In genomic region chr19:54133312-54133956, GRCh38 we compare ENCODE assay signal across 12 cellular contexts. TPM values are rescaled to one million over a fixed set of nuclear protein-coding genes. Genes with fewer than 3 reads are reported as not detected.
A peak's percentile ranks its signal among the peaks of the same experiment; 100 is the strongest.
DNase-seq lines count a peak whose midpoint lies in the region; ATAC-seq, FAIRE-seq and TF ChIP-seq lines count a peak whose summit lies in the region.
"Had no signal": no experiment of that assay in that cellular context is flagged by ENCODE, and none has a peak within 500 bp of the region (broad histone marks: within the 10 kb centered on the region; RNA-seq: fewer than 3 reads in every experiment).

No MANE protein-coding gene starts in this region.

- H2AFZ ChIP-seq in smooth muscle cell (ENCODE audit: low read depth): no peak overlapping the region

- CTCF ChIA-PET in activated CD8-positive, alpha-beta T cell treated with anti-CD3 and anti-CD28 coated beads, Interleukin-2, amount 10 ng/mL, durations not matched to agents 7 days and 5 days (lab: Charles Lee): no interaction called here
- CTCF ChIA-PET in activated CD8-positive, alpha-beta T cell treated with anti-CD3 and anti-CD28 coated beads for 36 hours (lab: Charles Lee): no interaction called here

- no peak overlapping the region for H3K4me2 ChIP-seq in smooth muscle cell
- H3K4me2 ChIP-seq: BLaER1 treated with 17β-estradiol and CSF1 and Interleukin-3, amounts not matched to agents 10 nM and 100 nM had no signal

- 98% methylated on average over 8 of the region's 10 CpGs for WGBS in smooth muscle cell (ENCODE audit: low lambda C conversion rate)
- 78 to 82% (median 80%) methylated on average over 10 of the region's 10 CpGs for WGBS in small intestine, 3 donors

- no peaks in the 10 kb centered on the region for H3K27me3 Mint-ChIP-seq in activated CD8-positive, alpha-beta T cell treated with anti-CD3 and anti-CD28 coated beads, Interleukin-2, amount 10 ng/mL, durations not matched to agents 7 days and 5 days (ENCODE audit: low read depth)
- no peaks in the 10 kb centered on the region for H3K27me3 Mint-ChIP-seq in activated CD8-positive, alpha-beta T cell treated with anti-CD3 and anti-CD28 coated beads for 36 hours
- H3K27me3 Mint-ChIP-seq in glutamatergic neuron (ENCODE audit: unreplicated experiment): peaks cover 10% of the 10 kb centered on the region

- H3K9me3 Mint-ChIP-seq in activated CD8-positive, alpha-beta T cell treated with anti-CD3 and anti-CD28 coated beads, Interleukin-2, amount 10 ng/mL, durations not matched to agents 7 days and 5 days (ENCODE audit: insufficient read depth): no peaks in the 10 kb centered on the region
- no peaks in the 10 kb centered on the region for H3K9me3 Mint-ChIP-seq in activated CD8-positive, alpha-beta T cell treated with anti-CD3 and anti-CD28 coated beads for 36 hours
- H3K9me3 Mint-ChIP-seq in glutamatergic neuron (ENCODE audit: unreplicated experiment): peaks cover 7% of the 10 kb centered on the region
- H3K9me3 Mint-ChIP-seq: nephron had no signal

- POLR2A ChIA-PET in activated CD8-positive, alpha-beta T cell treated with anti-CD3 and anti-CD28 coated beads, Interleukin-2, amount 10 ng/mL, durations not matched to agents 7 days and 5 days (lab: Charles Lee): no interaction called here
- POLR2A ChIA-PET in activated CD8-positive, alpha-beta T cell treated with anti-CD3 and anti-CD28 coated beads for 36 hours (lab: Charles Lee): interaction anchor here (0.5 to 1.7 kb wide), 3 partner anchors 14 to 25 kb away, joined by 3 to 7 read pairs (median 3); partner anchors contain the start of genes PRPF31 and TFPT

- peak; percentile 41 for DNase-seq in activated CD8-positive, alpha-beta T cell treated with anti-CD3 and anti-CD28 coated beads, Interleukin-2, amount 10 ng/mL, durations not matched to agents 7 days and 5 days
- DNase-seq in activated CD8-positive, alpha-beta T cell treated with anti-CD3 and anti-CD28 coated beads for 36 hours: no peak
- peak; percentile 64 for DNase-seq in NCI-H510A treated with DMSO at 0.1 percent for 48 hours (lab: John Stamatoyannopoulos, UW)
- peak; percentile 92 for DNase-seq in ecto neural progenitor cell (ENCODE audit: low spot score)
- peak; percentile 60 for DNase-seq in smooth muscle cell (lab: John Stamatoyannopoulos, UW; ENCODE audit: unreplicated experiment)
- no peak for DNase-seq in HTR-8/SVneo (ENCODE audit: insufficient read length, low spot score)
- no peak for DNase-seq in small intestine
- no peak for DNase-seq in glutamatergic neuron
- DNase-seq: activated CD8-positive, alpha-beta memory T cell treated with anti-CD3 and anti-CD28 coated beads for 24 hours; hippocampal formation had no signal

- peaks cover 19% of the 10 kb centered on the region for H3K4me1 Mint-ChIP-seq in activated CD8-positive, alpha-beta T cell treated with anti-CD3 and anti-CD28 coated beads, Interleukin-2, amount 10 ng/mL, durations not matched to agents 7 days and 5 days (ENCODE audit: low read depth)
- peaks cover 17% of the 10 kb centered on the region for H3K4me1 Mint-ChIP-seq in activated CD8-positive, alpha-beta T cell treated with anti-CD3 and anti-CD28 coated beads for 36 hours (ENCODE audit: low read depth)
- peaks cover 3% of the 10 kb centered on the region for H3K4me1 Mint-ChIP-seq in glutamatergic neuron (ENCODE audit: low read depth, unreplicated experiment)

- no peak for ATAC-seq in activated CD8-positive, alpha-beta T cell treated with anti-CD3 and anti-CD28 coated beads, Interleukin-2, amount 10 ng/mL, durations not matched to agents 7 days and 5 days
- no peak for ATAC-seq in activated CD8-positive, alpha-beta T cell treated with anti-CD3 and anti-CD28 coated beads for 36 hours

- H3K27ac ChIP-seq in smooth muscle cell (ENCODE audit: low read depth) (no peak overlapping the region), small intestine (ENCODE audit: low read depth in 1 of 2, low read length in 1 of 2) (no peak overlapping the region)
- H3K27ac ChIP-seq: BLaER1 treated with 17β-estradiol and CSF1 and Interleukin-3, amounts not matched to agents 10 nM and 100 nM had no signal

- TF ChIP-seq CTCF in activated CD8-positive, alpha-beta T cell treated with anti-CD3 and anti-CD28 coated beads for 36 hours (IDR thresholded peaks at IDR 0.05): no peak
- no peak for TF ChIP-seq CTCF in smooth muscle cell (IDR thresholded peaks at IDR 0.05; ENCODE audit: borderline replicate concordance, insufficient read depth, poor library complexity, severe bottlenecking)
- TF ChIP-seq CTCF in glutamatergic neuron (IDR thresholded peaks at IDR 0.05; ENCODE audit: partially characterized antibody, unreplicated experiment): no peak

- H4K20me1 ChIP-seq in smooth muscle cell (ENCODE audit: low read depth): peaks cover 5% of the 10 kb centered on the region

- H3K9ac ChIP-seq in smooth muscle cell (ENCODE audit: low read depth): no peak overlapping the region
- H3K9ac ChIP-seq: BLaER1 treated with 17β-estradiol and CSF1 and Interleukin-3, amounts not matched to agents 10 nM and 100 nM had no signal

- no peak overlapping the region for H3K4me3 ChIP-seq in smooth muscle cell
- H3K4me3 ChIP-seq in small intestine (ENCODE audit: low read depth in 1 of 2, low read length in 2 of 2): no peak overlapping the region
- H3K4me3 ChIP-seq: BLaER1 treated with 17β-estradiol and CSF1 and Interleukin-3, amounts not matched to agents 10 nM and 100 nM had no signal

- no peak for FAIRE-seq in HTR-8/SVneo (lab: Jason Lieb, UNC)
- no peak for FAIRE-seq in small intestine (lab: Jason Lieb, UNC)

- H3K27me3 ChIP-seq in smooth muscle cell (ENCODE audit: low read depth) (no peaks in the 10 kb centered on the region), small intestine (ENCODE audit: control insufficient read depth in 2 of 2, insufficient read depth in 2 of 2, low read length in 2 of 2) (no peaks in the 10 kb centered on the region)
- H3K27me3 ChIP-seq: BLaER1 treated with 17β-estradiol and CSF1 and Interleukin-3, amounts not matched to agents 10 nM and 100 nM had no signal

- H3K4me1 ChIP-seq in smooth muscle cell (ENCODE audit: low read depth) (no peaks in the 10 kb centered on the region), small intestine (ENCODE audit: control insufficient read depth in 2 of 2, insufficient read depth in 1 of 2, low read depth in 1 of 2, low read length in 1 of 2) (no peaks in the 10 kb centered on the region)

- H3K36me3 ChIP-seq in smooth muscle cell (ENCODE audit: low read depth): no peaks in the 10 kb centered on the region
- H3K36me3 ChIP-seq in small intestine (ENCODE audit: control insufficient read depth in 2 of 2, insufficient read depth in 2 of 2, low read length in 2 of 2): peaks cover 4 to 8% of the 10 kb centered on the region in 2 donors

- no peak overlapping the region for H3K27ac Mint-ChIP-seq in activated CD8-positive, alpha-beta T cell treated with anti-CD3 and anti-CD28 coated beads, Interleukin-2, amount 10 ng/mL, durations not matched to agents 7 days and 5 days
- H3K27ac Mint-ChIP-seq in activated CD8-positive, alpha-beta T cell treated with anti-CD3 and anti-CD28 coated beads for 36 hours: no peak overlapping the region
- H3K27ac Mint-ChIP-seq in glutamatergic neuron (ENCODE audit: unreplicated experiment): no peak overlapping the region
- H3K27ac Mint-ChIP-seq: nephron had no signal

- H3K4me3 Mint-ChIP-seq in activated CD8-positive, alpha-beta T cell treated with anti-CD3 and anti-CD28 coated beads, Interleukin-2, amount 10 ng/mL, durations not matched to agents 7 days and 5 days: no peak overlapping the region
- no peak overlapping the region for H3K4me3 Mint-ChIP-seq in activated CD8-positive, alpha-beta T cell treated with anti-CD3 and anti-CD28 coated beads for 36 hours
- H3K4me3 Mint-ChIP-seq in glutamatergic neuron (ENCODE audit: unreplicated experiment): no peak overlapping the region
- H3K4me3 Mint-ChIP-seq: nephron had no signal

- intact Hi-C loops in activated CD8-positive, alpha-beta T cell treated with anti-CD3 and anti-CD28 coated beads for 36 hours (cut with micrococcal nuclease): no loop called here

- peaks cover 14% of the 10 kb centered on the region for H3K36me3 Mint-ChIP-seq in activated CD8-positive, alpha-beta T cell treated with anti-CD3 and anti-CD28 coated beads, Interleukin-2, amount 10 ng/mL, durations not matched to agents 7 days and 5 days (ENCODE audit: low read depth)
- H3K36me3 Mint-ChIP-seq in activated CD8-positive, alpha-beta T cell treated with anti-CD3 and anti-CD28 coated beads for 36 hours (ENCODE audit: low read depth): peaks cover 9% of the 10 kb centered on the region
- H3K36me3 Mint-ChIP-seq in glutamatergic neuron (ENCODE audit: unreplicated experiment): no peaks in the 10 kb centered on the region

- H3F3A ChIP-seq in smooth muscle cell (ENCODE audit: low read depth): no peaks in the 10 kb centered on the region

- peaks cover 8% of the 10 kb centered on the region for H3K79me2 ChIP-seq in smooth muscle cell (ENCODE audit: low read depth)

- H3K9me3 ChIP-seq in smooth muscle cell (replicated peaks; ENCODE audit: low read depth): no peaks in the 10 kb centered on the region
- no peaks in the 10 kb centered on the region for H3K9me3 ChIP-seq in small intestine (ENCODE audit: control insufficient read depth, low read depth)
- H3K9me3 ChIP-seq: BLaER1 treated with 17β-estradiol and CSF1 and Interleukin-3, amounts not matched to agents 10 nM and 100 nM had no signal

RNA-seq across cellular contexts. Expression of gene CNOT3, which starts 4.1 kb away (rescaled TPM):
- total RNA-seq in activated CD8-positive, alpha-beta T cell treated with anti-CD3 and anti-CD28 coated beads, Interleukin-2, amount 10 ng/mL, durations not matched to agents 7 days and 5 days: 10 to 100 TPM; 55.1 to 58.4 TPM
- total RNA-seq in activated CD8-positive, alpha-beta T cell treated with anti-CD3 and anti-CD28 coated beads for 36 hours: 10 to 100 TPM; 48.8 to 50.7 TPM
- total RNA-seq in smooth muscle cell (12.4 and 14.1 TPM in 2 replicates), glutamatergic neuron (ENCODE audit: unreplicated experiment) (56.9 TPM)
- polyA plus RNA-seq in smooth muscle cell (31.4 and 37.6 TPM in 2 replicates), small intestine (10 to 100 TPM; 24.4 to 31.1 (median 25.9) TPM)

RNA-seq across cellular contexts. Expression of gene PRPF31, which starts 17.9 kb away (rescaled TPM):
- total RNA-seq in activated CD8-positive, alpha-beta T cell treated with anti-CD3 and anti-CD28 coated beads, Interleukin-2, amount 10 ng/mL, durations not matched to agents 7 days and 5 days: 10 to 100 TPM; 77.5 to 82.8 TPM
- total RNA-seq in activated CD8-positive, alpha-beta T cell treated with anti-CD3 and anti-CD28 coated beads for 36 hours: 10 to 100 TPM; 81.1 to 85.2 TPM
- 40.9 and 42.8 TPM in 2 replicates for total RNA-seq in smooth muscle cell
- polyA plus RNA-seq in smooth muscle cell: 77.1 and 81.2 TPM in 2 replicates
- 10 to 100 TPM; 44.3 to 57.0 (median 47.6) TPM for polyA plus RNA-seq in small intestine
- 55.5 TPM for total RNA-seq in glutamatergic neuron (ENCODE audit: unreplicated experiment)

RNA-seq across cellular contexts. Expression of gene TFPT, which starts 18.0 kb away (rescaled TPM):
- 10 to 100 TPM; 50.9 to 51.4 TPM for total RNA-seq in activated CD8-positive, alpha-beta T cell treated with anti-CD3 and anti-CD28 coated beads, Interleukin-2, amount 10 ng/mL, durations not matched to agents 7 days and 5 days
- 10 to 100 TPM; 27.7 to 28.1 TPM for total RNA-seq in activated CD8-positive, alpha-beta T cell treated with anti-CD3 and anti-CD28 coated beads for 36 hours
- total RNA-seq in smooth muscle cell (14.2 and 17.1 TPM in 2 replicates), glutamatergic neuron (ENCODE audit: unreplicated experiment) (21.9 TPM)
- polyA plus RNA-seq in smooth muscle cell (56.0 and 58.1 TPM in 2 replicates), small intestine (10 to 100 TPM; 22.6 to 26.5 (median 23.6) TPM)

RNA-seq across cellular contexts. Expression of gene LENG1, which starts 26.1 kb away (rescaled TPM):
- 1 to 10 TPM; 6.6 to 7.5 TPM for total RNA-seq in activated CD8-positive, alpha-beta T cell treated with anti-CD3 and anti-CD28 coated beads, Interleukin-2, amount 10 ng/mL, durations not matched to agents 7 days and 5 days
- 1 to 10 TPM; 3.3 to 4.0 TPM for total RNA-seq in activated CD8-positive, alpha-beta T cell treated with anti-CD3 and anti-CD28 coated beads for 36 hours
- total RNA-seq in smooth muscle cell: 3.2 and 10.9 TPM in 2 replicates
- 14.1 and 17.6 TPM in 2 replicates for polyA plus RNA-seq in smooth muscle cell
- polyA plus RNA-seq in small intestine: 10 to 100 TPM in 1 of 3 donors, 1 to 10 TPM in 2; 6.7 to 11.1 (median 9.7) TPM
- total RNA-seq in glutamatergic neuron (ENCODE audit: unreplicated experiment): 3.7 TPM

RNA-seq across cellular contexts. Expression of gene NDUFA3, which starts 30.8 kb away (rescaled TPM):
- 100 to 1,000 TPM; 138 to 152 TPM for total RNA-seq in activated CD8-positive, alpha-beta T cell treated with anti-CD3 and anti-CD28 coated beads, Interleukin-2, amount 10 ng/mL, durations not matched to agents 7 days and 5 days
- 10 to 100 TPM; 94.8 to 96.7 TPM for total RNA-seq in activated CD8-positive, alpha-beta T cell treated with anti-CD3 and anti-CD28 coated beads for 36 hours
- total RNA-seq in smooth muscle cell: 9.5 and 29.8 TPM in 2 replicates
- 249 and 264 TPM in 2 replicates for polyA plus RNA-seq in smooth muscle cell
- polyA plus RNA-seq in small intestine: 100 to 1,000 TPM; 179 to 409 (median 243) TPM
- 143 TPM for total RNA-seq in glutamatergic neuron (ENCODE audit: unreplicated experiment)

Comparison
In these comparisons a context has a peak if more than half of its experiments do, and no peak if none do; other contexts are left out.
1. DNase-seq: peak in activated CD8-positive, alpha-beta T cell treated with anti-CD3 and anti-CD28 coated beads, Interleukin-2, amount 10 ng/mL, durations not matched to agents 7 days and 5 days (single experiment), NCI-H510A treated with DMSO at 0.1 percent for 48 hours (single experiment), ecto neural progenitor cell (single experiment) and smooth muscle cell (single experiment); none in activated CD8-positive, alpha-beta T cell treated with anti-CD3 and anti-CD28 coated beads for 36 hours (single experiment), HTR-8/SVneo (single experiment), small intestine (single experiment) and glutamatergic neuron (single experiment).